In genomic region chr9:126347911-126348760, GRCh38 we compare ENCODE assay signal across 9 cellular contexts. TPM values are rescaled to one million over a fixed set of nuclear protein-coding genes. Genes with fewer than 3 reads are reported as not detected.
DNase-seq lines count a peak whose midpoint lies in the region; ATAC-seq, FAIRE-seq and TF ChIP-seq lines count a peak whose summit lies in the region.
"Had no signal": no experiment of that assay in that cellular context is flagged by ENCODE, and none has a peak within 500 bp of the region (broad histone marks: within the 10 kb centered on the region; RNA-seq: fewer than 3 reads in every experiment).

No MANE protein-coding gene starts in this region.

- H3K14ac ChIP-seq in H1 (ENCODE audit: insufficient read length): no peak overlapping the region

- H3K4me3 ChIP-seq in BLaER1: no peak overlapping the region
- no peak overlapping the region for H3K4me3 ChIP-seq in H1 (ENCODE audit: extremely low read depth in 1 of 4, insufficient read depth in 2 of 4, low read depth in 3 of 4, low read length in 4 of 4)

- ATAC-seq in HG03095 (IDR thresholded peaks at IDR 0.05; ENCODE audit: unreplicated experiment): no peak
- ATAC-seq in effector memory CD8-positive, alpha-beta T cell (replicated peaks): no peak

- TF ChIP-seq RAD21 in H1 (IDR thresholded peaks at IDR 0.05 in 1 of 2, conservative IDR thresholded peaks at IDR 0.05 in 1 of 2; ENCODE audit: low read depth in 2 of 2, low read length in 2 of 2): no peak

- 0 out of 2 replicates have a peak overlapping the region, but pooled peaks have one; percentile 40 for H2BK20ac ChIP-seq in H1 (ENCODE audit: low read length)

- H3K18ac ChIP-seq in H1 (ENCODE audit: extremely low read depth, low read length): peak overlapping the region; percentile 80

- CTCF ChIA-PET in H1 (lab: Charles Lee; ENCODE audit: partially characterized antibody): interaction anchor here (0.9 to 1.3 kb wide), 3 partner anchors 11 to 102 kb away, joined by 3 to 5 read pairs (median 4); no protein-coding TSS in a partner anchor

- peak overlapping the region; percentile 18 for H2AFZ ChIP-seq in H1 (ENCODE audit: low read length)

- H4K8ac ChIP-seq in H1 (ENCODE audit: extremely low read depth, insufficient read depth, low read length): no peak overlapping the region

- H3K4me1 Mint-ChIP-seq in neural crest cell: peaks cover 45% of the 10 kb centered on the region
- peaks cover 35 to 50% of the 10 kb centered on the region in 2 donors for H3K4me1 Mint-ChIP-seq in effector memory CD8-positive, alpha-beta T cell (ENCODE audit: low read depth in 2 of 2)

- peaks cover 47% of the 10 kb centered on the region for H3K36me3 Mint-ChIP-seq in neural crest cell (ENCODE audit: low read depth)
- peaks cover 14% of the 10 kb centered on the region for H3K36me3 Mint-ChIP-seq in effector memory CD8-positive, alpha-beta T cell (ENCODE audit: insufficient read depth)

- no peak overlapping the region for H2BK120ac ChIP-seq in H1 (replicated peaks; ENCODE audit: low read depth, low read length)

- H3K4me3 Mint-ChIP-seq in neural crest cell: peak overlapping the region; percentile 44
- no peak overlapping the region for H3K4me3 Mint-ChIP-seq in effector memory CD8-positive, alpha-beta T cell

- DNase-seq in NCI-H187 treated with DMSO at 0.1 percent for 48 hours (lab: John Stamatoyannopoulos, UW): peak; percentile 28
- no peak for DNase-seq in H1 (ENCODE audit: low read depth in 1 of 2, low spot score in 2 of 2)
- DNase-seq in neural crest cell (ENCODE audit: low read depth, low spot score): no peak
- no peak for DNase-seq in nucleus accumbens (lab: John Stamatoyannopoulos, UW)
- DNase-seq in DMS53 treated with DMSO at 0.1 percent for 48 hours (lab: John Stamatoyannopoulos, UW; ENCODE audit: unreplicated experiment): no peak
- no peak for DNase-seq in effector memory CD8-positive, alpha-beta T cell
- DNase-seq: BE2C had no signal

- H3K27ac ChIP-seq in BLaER1 (peak overlapping the region; percentile 52), H1 (ENCODE audit: low read depth, low read length) (no peak overlapping the region)

- no peaks in the 10 kb centered on the region for H3K79me1 ChIP-seq in H1 (ENCODE audit: low read depth, low read length)

- peak overlapping the region; percentile 45 for H4K91ac ChIP-seq in H1 (replicated peaks; ENCODE audit: insufficient read length, low read length)

- no peak overlapping the region for H3K56ac ChIP-seq in H1 (replicated peaks; ENCODE audit: insufficient read length, low read depth, low read length)

- H3K9ac ChIP-seq in BLaER1: no peak overlapping the region; the same call in 1 of the 2 replicates
- peak overlapping the region in 2 of 4 experiments; percentile 3 to 7; a peak in 2 of 7 replicates for H3K9ac ChIP-seq in H1 (replicated peaks in 1 of 4; ENCODE audit: extremely low read depth in 1 of 4, low read depth in 3 of 4, low read length in 3 of 4)

- no peaks in the 10 kb centered on the region; the same call in 1 of the 2 replicates for H3K23me2 ChIP-seq in H1 (ENCODE audit: low read depth, low read length)

- H2AK5ac ChIP-seq in H1 (ENCODE audit: low read depth, low read length): no peak overlapping the region

- peak overlapping the region; percentile 1 for H4K5ac ChIP-seq in H1 (ENCODE audit: insufficient read length, low read depth, low read length)

- FAIRE-seq in H1 (lab: Jason Lieb, UNC): peak; percentile 63

- TF ChIP-seq CTCF in H1 (IDR thresholded peaks at IDR 0.05; ENCODE audit: control extremely low read depth in 1 of 3, insufficient read depth in 1 of 3, low read depth in 1 of 3, low read length in 3 of 3) (no peak), neural crest cell (conservative IDR thresholded peaks at IDR 0.05) (no peak)

- no peaks in the 10 kb centered on the region for H3K79me2 ChIP-seq in H1 (ENCODE audit: control insufficient read depth in 1 of 2, insufficient read depth in 2 of 2, low read length in 2 of 2)

- 61% methylated on average over 14 of the region's 14 CpGs; no CpG with 5 or more reads in 1 of the 2 experiments for WGBS in H1 (ENCODE audit: extremely low coverage in 1 of 2, insufficient coverage in 1 of 2, insufficient read length in 1 of 2, insufficient replicate concordance in 2 of 2, low coverage in 1 of 2, low lambda C conversion rate in 2 of 2, missing lambda C conversion rate in 1 of 2), 2 experiments

- no peak for TF ChIP-seq EP300 in H1 (IDR thresholded peaks at IDR 0.05; ENCODE audit: borderline replicate concordance in 1 of 2, low read depth in 2 of 2, low read length in 2 of 2)

- no peaks in the 10 kb centered on the region for H3K27me3 Mint-ChIP-seq in neural crest cell (ENCODE audit: low read depth)
- no peaks in the 10 kb centered on the region for H3K27me3 Mint-ChIP-seq in effector memory CD8-positive, alpha-beta T cell

- POLR2A ChIA-PET in H1 (lab: Charles Lee; ENCODE audit: partially characterized antibody): interaction anchor here (0.8 to 1.1 kb wide), 2 partner anchors 8 to 19 kb away, joined by 3 read pairs; no protein-coding TSS in a partner anchor

- H3K4me1 ChIP-seq in BLaER1 (peaks cover 24% of the 10 kb centered on the region), H1 (replicated peaks in 1 of 4; ENCODE audit: control insufficient read depth in 3 of 4, insufficient read depth in 4 of 4, low read length in 3 of 4) (peaks cover 2 to 11% (median 7%) of the 10 kb centered on the region in 4 experiments)
- H3K4me1 ChIP-seq: BE2C had no signal

- H3K9me3 Mint-ChIP-seq in neural crest cell: peaks cover 5% of the 10 kb centered on the region
- H3K9me3 Mint-ChIP-seq in effector memory CD8-positive, alpha-beta T cell: no peaks in the 10 kb centered on the region

- TF ChIP-seq POLR2A in H1 (IDR thresholded peaks at IDR 0.05; ENCODE audit: control extremely low read depth in 1 of 2, low read depth in 2 of 2, low read length in 2 of 2): no peak

- H2BK12ac ChIP-seq in H1 (ENCODE audit: low read depth, low read length): peak overlapping the region; percentile 85; the same call in 1 of the 2 replicates

- 0 out of 2 replicates have a peak overlapping the region, but pooled peaks have one; percentile 48 for H2BK15ac ChIP-seq in H1 (ENCODE audit: low read length)

- H4K20me1 ChIP-seq in BLaER1: no peaks in the 10 kb centered on the region
- no peaks in the 10 kb centered on the region for H4K20me1 ChIP-seq in H1 (replicated peaks in 1 of 2; ENCODE audit: control insufficient read depth in 1 of 2, insufficient read depth in 2 of 2, low read length in 2 of 2)

- H3K27me3 ChIP-seq in BLaER1 (no peaks in the 10 kb centered on the region), H1 (replicated peaks in 1 of 4; ENCODE audit: control insufficient read depth in 3 of 4, extremely low read depth in 1 of 4, insufficient read depth in 3 of 4, low read length in 3 of 4) (0 out of 7 replicates have a peak, but pooled peaks cover 0 to 2% (median 0%) of the 10 kb centered on the region in 4 experiments)
- H3K27me3 ChIP-seq: BE2C had no signal

- no peak overlapping the region for H3K4ac ChIP-seq in H1 (replicated peaks; ENCODE audit: insufficient read length, low read depth, low read length)

- peak overlapping the region; percentile 69; the same call in 1 of the 2 replicates for H2BK5ac ChIP-seq in H1 (ENCODE audit: low read depth, low read length)

- peaks cover 6% of the 10 kb centered on the region for H3K9me3 ChIP-seq in BLaER1
- H3K9me3 ChIP-seq in H1 (ENCODE audit: insufficient read depth in 2 of 2, low read depth in 1 of 2, low read length in 1 of 2): no peaks in the 10 kb centered on the region; a peak in 1 of 4 replicates
- H3K9me3 ChIP-seq: BE2C had no signal

- no peak overlapping the region for H3K23ac ChIP-seq in H1 (ENCODE audit: insufficient read length)

- H3K27ac Mint-ChIP-seq in neural crest cell (ENCODE audit: unreplicated experiment): peak overlapping the region; percentile 96
- H3K27ac Mint-ChIP-seq in effector memory CD8-positive, alpha-beta T cell: no peak overlapping the region

- H3K4me2 ChIP-seq in BLaER1 (peak overlapping the region; percentile 77), H1 (ENCODE audit: insufficient read depth in 1 of 2, low read depth in 2 of 2, low read length in 2 of 2) (peak overlapping the region in 1 of 2 experiments; percentile 17; a peak in 2 of 4 replicates)

- H3K36me3 ChIP-seq in BLaER1: peaks cover 14% of the 10 kb centered on the region
- no peaks in the 10 kb centered on the region; a peak in 2 of 8 replicates for H3K36me3 ChIP-seq in H1 (ENCODE audit: control insufficient read depth in 2 of 4, insufficient read depth in 4 of 4, low read length in 3 of 4)
- H3K36me3 ChIP-seq: BE2C had no signal

TF ChIP-seq in H1, 55 proteins besides CTCF, POLR2A, EP300 and RAD21:
- peak; percentile 96 for TF ChIP-seq MAX (IDR thresholded peaks at IDR 0.05)
- TF ChIP-seq, protein P1, sequence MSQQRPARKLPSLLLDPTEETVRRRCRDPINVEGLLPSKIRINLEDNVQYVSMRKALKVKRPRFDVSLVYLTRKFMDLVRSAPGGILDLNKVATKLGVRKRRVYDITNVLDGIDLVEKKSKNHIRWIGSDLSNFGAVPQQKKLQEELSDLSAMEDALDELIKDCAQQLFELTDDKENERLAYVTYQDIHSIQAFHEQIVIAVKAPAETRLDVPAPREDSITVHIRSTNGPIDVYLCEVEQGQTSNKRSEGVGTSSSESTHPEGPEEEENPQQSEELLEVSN (IDR thresholded peaks at IDR 0.05): peak; percentile 95
- TF ChIP-seq TAF1 (IDR thresholded peaks at IDR 0.05; ENCODE audit: low read depth, low read length): no peak
- peak; percentile 38 for TF ChIP-seq ASH2L (IDR thresholded peaks at IDR 0.05; ENCODE audit: low read length)

RNA-seq across cellular contexts. Expression of gene MVB12B, which starts 21.5 kb away (rescaled TPM):
- total RNA-seq in H1 (2021; fragmentation: NEBNext Ultra II Directional; extraction: Animal tissue kit (Norgen Biotek cat#: 25700)): 5.0 and 5.9 TPM in 2 replicates
- 2.6 and 3.7 TPM in 2 replicates for polyA plus RNA-seq in H1 (2011; rRNA removed)
- polyA plus RNA-seq in H1 (2011; cell fraction: cytosol; rRNA removed): 3.0 TPM
- 5.0 TPM for polyA plus RNA-seq in H1 (2011; cell fraction: nucleus; rRNA removed)
- polyA plus RNA-seq in H1 (2012, experiment 1 of 2): 3.1 to 4.5 TPM (median 3.4 TPM) in 4 replicates
- 3.0 TPM for polyA plus RNA-seq in H1 (2012, experiment 2 of 2)
- polyA plus RNA-seq in H1 (2013, experiment 1 of 2): 2.8 TPM
- 2.6 TPM for polyA plus RNA-seq in H1 (2013, experiment 2 of 2)
- polyA minus RNA-seq in H1 (2011; rRNA and poly(A)+ RNA removed): 4.5 and 4.6 TPM in 2 replicates
- 6.5 TPM for polyA minus RNA-seq in H1 (2011; cell fraction: cytosol; rRNA and poly(A)+ RNA removed)
- polyA minus RNA-seq in H1 (2011; cell fraction: nucleus; rRNA and poly(A)+ RNA removed): 9.8 TPM
- 65.5 and 68.1 TPM in 2 replicates for total RNA-seq in neural crest cell
